20 cellular contexts compared by ENCODE assay signal in genomic region chr16:10920726-10921427, GRCh38. TPM values are rescaled to one million over a fixed set of nuclear protein-coding genes. Genes with fewer than 3 reads are reported as not detected.
DNase-seq lines count a peak whose midpoint lies in the region; ATAC-seq and TF ChIP-seq lines count a peak whose summit lies in the region.
"Had no signal": no experiment of that assay in that cellular context is flagged by ENCODE, and none has a peak within 500 bp of the region (broad histone marks: within the 10 kb centered on the region; RNA-seq: fewer than 3 reads in every experiment).

No MANE protein-coding gene starts in this region.

- no peak for TF ChIP-seq CTCF in dorsolateral prefrontal cortex (IDR thresholded peaks at IDR 0.05 in 54 of 56, conservative IDR thresholded peaks at IDR 0.05 in 2 of 56; ENCODE audit: low read depth in 1 of 56, partially characterized antibody in 56 of 56)

- H3K27me3 ChIP-seq in dorsolateral prefrontal cortex, result no peaks in the 10 kb centered on the region
- H3K27me3 ChIP-seq: brain microvascular endothelial cell, SJSA1, tibial artery had no signal

- ATAC-seq in left ventricle myocardium superior, result peak; percentile 9
- ATAC-seq: GM23338, natural killer cell had no signal

- H3K27ac ChIP-seq in dorsolateral prefrontal cortex, result no peak overlapping the region
- H3K27ac ChIP-seq: brain microvascular endothelial cell, parathyroid adenoma, SJSA1 had no signal

- DNase-seq in HT1080 (ENCODE audit: low read depth) (peak; percentile 14), NCI-H774 (lab: John Stamatoyannopoulos, UW) (peak; percentile 32), left ventricle myocardium superior (no peak), renal cortical epithelial cell (ENCODE audit: low read depth) (peak; percentile 84), iPS-NIHi11 (ENCODE audit: low spot score) (no peak), AG20443 (ENCODE audit: low spot score) (no peak), dorsolateral prefrontal cortex (no peak)
- DNase-seq in activated CD8-positive, alpha-beta memory T cell treated with anti-CD3 and anti-CD28 coated beads, Interleukin-2, amount 50 U/mL, for 48 hours, result no peak
- DNase-seq: activated CD4-positive, alpha-beta T cell treated with anti-CD3 and anti-CD28 coated beads for 1 hour; brain microvascular endothelial cell; CD4-positive, alpha-beta memory T cell; DMS79 treated with DMSO at 0.1 percent for 48 hours; natural killer cell; NCI-H1694; NCI-H526; tibial artery had no signal

- H3K4me3 ChIP-seq in dorsolateral prefrontal cortex, result no peak overlapping the region
- H3K4me3 ChIP-seq: GM23338, SJSA1, tibial artery had no signal

- intact Hi-C loops in left ventricle myocardium superior (cut with micrococcal nuclease), result loop anchor here (10.0 kb wide), 1 partner anchor 96 kb away; no protein-coding TSS in a partner anchor
- intact Hi-C loops in dorsolateral prefrontal cortex (cut with DNase I), result loop anchor here in 1 of 2 donors (5.0 kb wide), 1 partner anchor 174 kb away; no protein-coding TSS in a partner anchor

RNA-seq across cellular contexts. Expression of gene DEXI, which starts 21.4 kb away (rescaled TPM):
- total RNA-seq in HT1080 (2014; rRNA removed; shearing (Covaris generic)), result 44.4 and 50.1 TPM in 2 replicates
- 43.2 and 50.3 TPM in 2 replicates for polyA plus RNA-seq in HT1080 (2015; cell fraction: cytosol; rRNA removed)
- polyA plus RNA-seq in HT1080 (2015; cell fraction: nucleus; rRNA removed), result 21.5 TPM in 2 replicates
- total RNA-seq in left ventricle myocardium superior (124 TPM), renal cortical epithelial cell (29.2 and 47.1 TPM in 2 replicates), dorsolateral prefrontal cortex (10 to 100 TPM; 40.9 to 88.1 (median 56.7) TPM)

RNA-seq across cellular contexts. Expression of gene CLEC16A, which starts 23.5 kb away (rescaled TPM):
- 12.5 and 12.9 TPM in 2 replicates for total RNA-seq in HT1080 (2014; rRNA removed; shearing (Covaris generic))
- polyA plus RNA-seq in HT1080 (2015; cell fraction: cytosol; rRNA removed), result 12.9 and 15.0 TPM in 2 replicates
- polyA plus RNA-seq in HT1080 (2015; cell fraction: nucleus; rRNA removed), result 13.5 and 17.2 TPM in 2 replicates
- 20.6 TPM for total RNA-seq in left ventricle myocardium superior
- 13.2 and 48.3 TPM in 2 replicates for total RNA-seq in renal cortical epithelial cell
- 10 to 100 TPM; 40.5 to 75.1 (median 58.1) TPM for total RNA-seq in dorsolateral prefrontal cortex

RNA-seq across cellular contexts. Expression of gene CIITA, which starts 43.9 kb away (rescaled TPM):
- total RNA-seq in HT1080 (2014; rRNA removed; shearing (Covaris generic)), result 0.30 and 0.55 TPM in 2 replicates
- polyA plus RNA-seq in HT1080 (2015; cell fraction: cytosol; rRNA removed), result 1.4 and 1.8 TPM in 2 replicates
- 7.7 and 9.4 TPM in 2 replicates for polyA plus RNA-seq in HT1080 (2015; cell fraction: nucleus; rRNA removed)
- total RNA-seq in left ventricle myocardium superior (12.2 TPM), renal cortical epithelial cell (under 0.01 and 0.65 TPM in 2 replicates), dorsolateral prefrontal cortex (10 to 100 TPM in 45 of 120 experiments, 1 to 10 TPM in 75; 2.8 to 32.5 (median 9.1) TPM)
- total RNA-seq: MCF 10A had no signal

Comparison
In these comparisons a context has a peak if more than half of its experiments do, and no peak if none do; other contexts are left out.
1. DNase-seq: peak in HT1080 (single experiment), NCI-H774 (single experiment) and renal cortical epithelial cell (single experiment); none in left ventricle myocardium superior (single experiment), iPS-NIHi11 (single experiment), AG20443 (single experiment), dorsolateral prefrontal cortex (0 of 10) and activated CD8-positive, alpha-beta memory T cell treated with anti-CD3 and anti-CD28 coated beads, Interleukin-2, amount 50 U/mL, for 48 hours (single experiment).